8 cellular contexts compared by ENCODE assay signal in the genomic region with DNA sequence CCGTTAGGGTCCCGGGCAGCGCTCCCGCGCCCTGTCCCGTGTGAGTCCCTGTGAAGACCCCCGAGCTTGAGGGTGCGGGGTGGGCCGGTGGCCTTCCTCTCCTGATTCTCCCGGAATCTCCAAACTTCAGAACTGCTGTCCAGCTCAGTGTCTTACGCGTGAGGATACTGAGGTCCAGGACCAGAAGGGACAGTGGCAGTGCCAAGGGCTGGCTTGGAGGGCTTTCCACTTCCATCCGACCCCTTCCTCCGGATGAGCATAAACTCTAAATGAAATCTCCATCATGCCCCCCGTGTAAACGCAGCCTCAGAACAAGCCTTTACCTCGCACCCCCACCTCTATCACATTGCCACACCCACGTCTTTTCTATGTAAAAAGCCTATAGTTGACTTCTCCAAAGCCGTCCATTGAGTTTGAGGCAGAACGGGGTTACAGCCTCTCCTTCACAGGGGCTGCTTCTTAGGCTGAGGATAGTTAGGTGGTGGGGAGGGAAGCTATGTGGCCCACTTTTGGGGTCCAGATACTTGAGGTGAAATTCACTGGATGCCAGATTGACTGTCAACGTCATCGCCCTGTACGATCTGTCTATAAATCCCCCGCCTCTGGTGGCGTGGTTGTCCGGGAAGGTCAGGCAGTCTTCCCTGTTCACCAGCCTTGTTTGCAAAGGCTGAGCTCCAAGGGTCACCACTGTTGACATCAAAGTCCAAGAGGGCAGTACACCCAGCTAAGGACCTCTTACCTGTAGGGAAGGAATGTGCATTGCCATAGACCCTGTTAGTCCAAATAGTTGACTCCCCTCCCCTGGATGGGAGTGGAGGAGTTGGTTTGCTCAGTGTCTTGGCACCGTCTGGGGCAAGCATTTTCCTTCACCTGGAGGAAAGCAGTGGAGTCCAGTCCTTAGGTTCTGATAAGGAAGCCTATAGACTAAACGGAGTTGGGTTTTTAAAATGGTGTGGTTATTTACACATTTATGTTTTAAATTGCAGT. TPM values are rescaled to one million over a fixed set of nuclear protein-coding genes. Genes with fewer than 3 reads are reported as not detected.
A peak's percentile ranks its signal among the peaks of the same experiment; 100 is the strongest.
DNase-seq lines count a peak whose midpoint lies in the region; ATAC-seq, FAIRE-seq and TF ChIP-seq lines count a peak whose summit lies in the region.

No MANE protein-coding gene starts in this region.

- H3K4me1 Mint-ChIP-seq in CD14-positive monocyte = peaks cover 73% of the 10 kb centered on the region

- H3K36me3 Mint-ChIP-seq in CD14-positive monocyte = peaks cover 6 to 25% of the 10 kb centered on the region in 2 donors

- peak overlapping the region; percentile 98 for H3K9ac ChIP-seq in keratinocyte (ENCODE audit: control insufficient read depth, extremely low read depth, insufficient read depth, low read length)

- H3K4me1 ChIP-seq in ascending aorta = peaks cover 2 to 20% of the 10 kb centered on the region in 2 donors
- peaks cover 35% of the 10 kb centered on the region for H3K4me1 ChIP-seq in keratinocyte (ENCODE audit: control insufficient read depth, extremely low read depth, insufficient read depth, low read length)

- H3K27me3 ChIP-seq in ascending aorta (no peaks in the 10 kb centered on the region), keratinocyte (ENCODE audit: control insufficient read depth, extremely low read depth, insufficient read depth, low read length) (no peaks in the 10 kb centered on the region)

- DNase-seq in CD14-positive monocyte (ENCODE audit: low spot score) (no peak), SKM-1 (lab: John Stamatoyannopoulos, UW; ENCODE audit: unreplicated experiment) (peak; percentile 35), ascending aorta (ENCODE audit: low spot score in 2 of 2) (no peak), keratinocyte (ENCODE audit: low read depth, low spot score) (no peak), NCI-H2081 treated with DMSO at 0.1 percent for 48 hours (lab: John Stamatoyannopoulos, UW) (no peak)
- DNase-seq in stimulated activated CD4-positive, alpha-beta T cell treated with anti-CD3 and anti-CD28 coated beads, Interleukin-4, amount 100 ng/mL, for 4 hours = peak; percentile 28 to 60

- H3K4me3 ChIP-seq in ascending aorta (peak overlapping the region; percentile 77 to 84), keratinocyte (ENCODE audit: control insufficient read depth in 2 of 3, extremely low read depth in 1 of 3, insufficient read depth in 2 of 3, low read depth in 1 of 3, low read length in 3 of 3) (peak overlapping the region; percentile 76 to 97 (median 97))

- no peaks in the 10 kb centered on the region for H3K9me1 ChIP-seq in keratinocyte (ENCODE audit: control insufficient read depth, extremely low read depth, insufficient read depth, low read length)

- H3K27me3 Mint-ChIP-seq in CD14-positive monocyte (ENCODE audit: low read depth in 3 of 3) = peaks cover 0 to 2% (median 0%) of the 10 kb centered on the region in 3 donors

- H3K9me3 ChIP-seq in ascending aorta (no peaks in the 10 kb centered on the region), keratinocyte (ENCODE audit: control insufficient read depth, low read depth, low read length) (no peaks in the 10 kb centered on the region)

- H3K79me2 ChIP-seq in keratinocyte (ENCODE audit: control insufficient read depth, insufficient read depth, low read length) = peaks cover 59% of the 10 kb centered on the region

- H4K20me1 ChIP-seq in keratinocyte (ENCODE audit: control insufficient read depth, extremely low read depth, insufficient read depth, low read length) = peaks cover 3% of the 10 kb centered on the region

- H3K36me3 ChIP-seq in ascending aorta (no peaks in the 10 kb centered on the region), keratinocyte (ENCODE audit: control insufficient read depth in 2 of 2, extremely low read depth in 1 of 2, insufficient read depth in 2 of 2, low read length in 2 of 2) (peaks cover 7 to 11% of the 10 kb centered on the region in 2 experiments)

- ATAC-seq in HG03025 (IDR thresholded peaks at IDR 0.05; ENCODE audit: low FRiP score, unreplicated experiment) (peak; percentile 7), GM21737 (IDR thresholded peaks at IDR 0.05; ENCODE audit: unreplicated experiment) (no peak)

- dilution Hi-C loops in keratinocyte (cut with MboI; ENCODE audit: extremely low pct_ligation_motif_present, low sequenced_read_pairs) = no loop called here

- peak overlapping the region; percentile 95 to 99 for H3K4me3 Mint-ChIP-seq in CD14-positive monocyte

- peak overlapping the region; percentile 88 to 98 for H3K27ac ChIP-seq in ascending aorta
- peak overlapping the region; percentile 95 for H3K27ac ChIP-seq in keratinocyte (ENCODE audit: control insufficient read depth, insufficient read depth, low read length)

- H3K4me2 ChIP-seq in keratinocyte (ENCODE audit: control insufficient read depth, extremely low read depth, insufficient read depth, low read depth, low read length) = peak overlapping the region; percentile 99

- FAIRE-seq in keratinocyte (lab: Jason Lieb, UNC) = no peak

- intact Hi-C loops in CD14-positive monocyte (cut with micrococcal nuclease) (loop anchor here (5.0 kb wide), 2 partner anchors 46 to 51 kb away; no protein-coding TSS in a partner anchor), ascending aorta (cut with DNase I) (loop anchor here (5.0 kb wide), 2 partner anchors 201 to 886 kb away; a partner anchor contains a TSS)

- TF ChIP-seq CTCF in CD14-positive monocyte (IDR thresholded peaks at IDR 0.05) = no peak
- no peak for TF ChIP-seq CTCF in ascending aorta (IDR thresholded peaks at IDR 0.05)
- TF ChIP-seq CTCF in keratinocyte (optimal IDR thresholded peaks at IDR 0.05 in 1 of 3, IDR thresholded peaks at IDR 0.05 in 1 of 3, conservative IDR thresholded peaks at IDR 0.05 in 1 of 3; ENCODE audit: extremely low read depth in 1 of 3, insufficient read depth in 2 of 3, low read length in 3 of 3) = no peak

- H2AFZ ChIP-seq in keratinocyte (ENCODE audit: control insufficient read depth, low read length) = peak overlapping the region; percentile 41

- H3K9me3 Mint-ChIP-seq in CD14-positive monocyte = no peaks in the 10 kb centered on the region

- H3K27ac Mint-ChIP-seq in CD14-positive monocyte = peak overlapping the region; percentile 93 to 99 (median 97)

RNA-seq across cellular contexts. Expression of a gene that starts 1.2 kb away (rescaled TPM):
- polyA plus RNA-seq in CD14-positive monocyte = 10 to 100 TPM; 17.5 to 23.7 TPM
- total RNA-seq in ascending aorta = 27.2 TPM
- 52.4 to 66.8 TPM (median 65.2 TPM) in 3 replicates for polyA plus RNA-seq in keratinocyte
- 15.3 TPM for polyA plus RNA-seq in keratinocyte (2011; ENCODE audit: low read depth)
- polyA plus RNA-seq in keratinocyte (2011; cell fraction: cytosol; rRNA removed) = 32.2 and 50.7 TPM in 2 replicates
- polyA plus RNA-seq in keratinocyte (2011; cell fraction: nucleus; rRNA removed) = 92.6 and 101 TPM in 2 replicates
- polyA plus RNA-seq in keratinocyte (2012; ENCODE audit: low replicate concordance) = 36.0 and 41.7 TPM in 2 replicates
- polyA minus RNA-seq in keratinocyte = 53.2 to 88.3 TPM (median 76.5 TPM) in 3 replicates
- 126 TPM for polyA minus RNA-seq in keratinocyte (2011; cell fraction: cytosol; rRNA and poly(A)+ RNA removed)
- 97.1 and 198 TPM in 2 replicates for polyA minus RNA-seq in keratinocyte (2011; cell fraction: nucleus; rRNA and poly(A)+ RNA removed)

Comparison
In these comparisons a context has a peak if more than half of its experiments do, and no peak if none do; other contexts are left out.
1. DNase-seq: peak in SKM-1 (single experiment) and stimulated activated CD4-positive, alpha-beta T cell treated with anti-CD3 and anti-CD28 coated beads, Interleukin-4, amount 100 ng/mL, for 4 hours (2 of 2); none in CD14-positive monocyte (single experiment), ascending aorta (0 of 2), keratinocyte (single experiment) and NCI-H2081 treated with DMSO at 0.1 percent for 48 hours (single experiment).